7 cellular contexts compared by ENCODE assay signal in genomic region chr6:42230320-42231034, GRCh38. TPM values are rescaled to one million over a fixed set of nuclear protein-coding genes. Genes with fewer than 3 reads are reported as not detected.
DNase-seq lines count a peak whose midpoint lies in the region; ATAC-seq, FAIRE-seq and TF ChIP-seq lines count a peak whose summit lies in the region.

No MANE protein-coding gene starts in this region.

- FAIRE-seq in K562 (lab: Jason Lieb, UNC) = peak; percentile 89

- 21% methylated on average over 6 of the region's 6 CpGs for WGBS in K562 (ENCODE audit: insufficient coverage, low coverage, missing lambda C conversion rate)
- WGBS in mesendoderm (ENCODE audit: extremely low coverage, insufficient coverage, low lambda C conversion rate) = no CpG with 5 or more reads among the region's 6 CpGs

- no peak overlapping the region for H3K18ac ChIP-seq in mesendoderm (ENCODE audit: low read length)

- intact Hi-C loops in K562 (cut with micrococcal nuclease) = loop anchor here (1.0 to 2.0 kb wide), 4 partner anchors 16 to 155 kb away; no protein-coding TSS in a partner anchor
- intact Hi-C loops in vagina (cut with DNase I) = no loop called here

- H3K9me3 ChIP-seq in Karpas-422 (ENCODE audit: low read length) (no peaks in the 10 kb centered on the region), K562 (replicated peaks; ENCODE audit: control insufficient read depth, insufficient read depth, low read depth, low read length) (no peaks in the 10 kb centered on the region), vagina (no peaks in the 10 kb centered on the region)

- no peak overlapping the region for H3K23ac ChIP-seq in mesendoderm (ENCODE audit: low read length)

- no peaks in the 10 kb centered on the region for H3K79me2 ChIP-seq in Karpas-422 (ENCODE audit: low read length)
- H3K79me2 ChIP-seq in K562 (ENCODE audit: control insufficient read depth, insufficient read depth, low read length) = no peaks in the 10 kb centered on the region
- H3K79me2 ChIP-seq in mesendoderm (ENCODE audit: control insufficient read depth, insufficient read depth, low read length) = no peaks in the 10 kb centered on the region

- TF ChIP-seq POLR2A in K562 (conservative IDR thresholded peaks at IDR 0.05) (no peak), vagina (IDR thresholded peaks at IDR 0.05) (no peak)

- no peak overlapping the region for H2BK15ac ChIP-seq in mesendoderm (replicated peaks; ENCODE audit: low read depth)

- TF ChIP-seq EP300 in K562 (IDR thresholded peaks at IDR 0.05; ENCODE audit: low read length) = no peak

- no peaks in the 10 kb centered on the region for H3K9me1 ChIP-seq in K562 (ENCODE audit: control insufficient read depth, insufficient read depth, low read length)

- H2BK120ac ChIP-seq in mesendoderm (ENCODE audit: low read depth, low read length) = no peak overlapping the region

- ATAC-seq in K562 (peak; percentile 69), HG02571 (IDR thresholded peaks at IDR 0.05; ENCODE audit: unreplicated experiment) (no peak), GM21381 (IDR thresholded peaks at IDR 0.05; ENCODE audit: unreplicated experiment) (no peak)

- DNase-seq in GM03348 (ENCODE audit: low spot score) = peak; percentile 20
- peak; percentile 62 for DNase-seq in Karpas-422
- DNase-seq in K562 (ENCODE audit: extremely low read depth in 1 of 4, low spot score in 3 of 4) = peak in 3 of 4 experiments; percentile 40 to 68 (median 58)
- peak; percentile 31 for DNase-seq in mesendoderm
- no peak for DNase-seq in vagina (ENCODE audit: extremely low spot score in 2 of 2)

- CTCF ChIA-PET in K562 (lab: Yijun Ruan, JAX; ENCODE audit: low intra/inter-chr PET ratio) = interaction anchor here (1.1 to 3.5 kb wide), 9 partner anchors 63 to 863 kb away, joined by 4 to 38 read pairs (median 7); partner anchors contain the start of gene FRS3

- in situ Hi-C loops in K562 (cut with MboI) = no loop called here

- no peaks in the 10 kb centered on the region for H3K9me2 ChIP-seq in Karpas-422 (replicated peaks; ENCODE audit: insufficient read depth, low read length)

- no peaks in the 10 kb centered on the region for H3K79me1 ChIP-seq in mesendoderm (ENCODE audit: low read length)

- no peak overlapping the region for H4K8ac ChIP-seq in mesendoderm (ENCODE audit: low read depth, low read length)

- H3K9ac ChIP-seq in Karpas-422 (ENCODE audit: low read length) (no peak overlapping the region), K562 (ENCODE audit: insufficient read depth in 1 of 2, low read depth in 2 of 2, low read length in 2 of 2) (no peak overlapping the region), mesendoderm (ENCODE audit: low read length) (no peak overlapping the region)

- no peak overlapping the region for H3K56ac ChIP-seq in mesendoderm (ENCODE audit: low read length)

- TF ChIP-seq CTCF in K562 (IDR thresholded peaks at IDR 0.05 in 2 of 3, conservative IDR thresholded peaks at IDR 0.05 in 1 of 3; ENCODE audit: insufficient read depth in 2 of 3, low read depth in 1 of 3, low read length in 3 of 3) (peak; percentile 62 to 83 (median 80)), vagina (IDR thresholded peaks at IDR 0.05) (no peak)

- H3K27ac ChIP-seq in Karpas-422 (ENCODE audit: low read length) (no peak overlapping the region), K562 (ENCODE audit: extremely low read depth, low read depth, low read length) (no peak overlapping the region), mesendoderm (ENCODE audit: low read depth, low read length) (no peak overlapping the region), vagina (no peak overlapping the region)

- no peak overlapping the region for H2AK5ac ChIP-seq in mesendoderm (ENCODE audit: low read length)

- H3K27me3 ChIP-seq in Karpas-422 (ENCODE audit: low read length) = no peaks in the 10 kb centered on the region
- no peaks in the 10 kb centered on the region for H3K27me3 ChIP-seq in K562 (ENCODE audit: control insufficient read depth in 2 of 2, insufficient read depth in 2 of 2, low read length in 2 of 2)
- no peaks in the 10 kb centered on the region for H3K27me3 ChIP-seq in mesendoderm (ENCODE audit: insufficient read depth, low read length, poor library complexity)
- H3K27me3 ChIP-seq in vagina = no peaks in the 10 kb centered on the region

- no peak overlapping the region for H3K4ac ChIP-seq in mesendoderm (ENCODE audit: low read depth, low read length)

- peak; percentile 66 to 82 for TF ChIP-seq RAD21 in K562 (CRISPR knock-in tag; conservative IDR thresholded peaks at IDR 0.05 in 1 of 2, IDR thresholded peaks at IDR 0.05 in 1 of 2)

- no peak overlapping the region for H2BK5ac ChIP-seq in mesendoderm (ENCODE audit: low read length)

- POLR2A ChIA-PET in K562 (lab: Yijun Ruan, JAX) = no interaction called here

- no peak overlapping the region for H4K5ac ChIP-seq in mesendoderm (ENCODE audit: low read length)

- H3K4me1 ChIP-seq in Karpas-422 (ENCODE audit: low read length) (peaks cover 19% of the 10 kb centered on the region), K562 (replicated peaks in 1 of 2; ENCODE audit: control insufficient read depth in 2 of 2, insufficient read depth in 2 of 2, low read length in 2 of 2) (peaks cover 14 to 21% of the 10 kb centered on the region in 2 experiments), mesendoderm (ENCODE audit: control insufficient read depth, low read depth, low read length) (no peaks in the 10 kb centered on the region), vagina (peaks cover 22% of the 10 kb centered on the region)

- H4K20me1 ChIP-seq in Karpas-422 (ENCODE audit: insufficient read depth, low read depth, low read length) (no peaks in the 10 kb centered on the region), K562 (replicated peaks; ENCODE audit: control insufficient read depth, insufficient read depth, low read length) (no peaks in the 10 kb centered on the region)

- no TSS peak for BruUV-seq in K562 (replicated peaks; lab: Mats Ljungman, UMichigan)

- H3K4me3 ChIP-seq in Karpas-422 (ENCODE audit: low read length) (no peak overlapping the region), K562 (no peak overlapping the region), mesendoderm (ENCODE audit: low read length) (no peak overlapping the region), vagina (no peak overlapping the region)

- H3K4me2 ChIP-seq in Karpas-422 (ENCODE audit: low read depth, low read length, poor library complexity, severe bottlenecking) (no peak overlapping the region), K562 (ENCODE audit: insufficient read depth, low read length) (no peak overlapping the region), mesendoderm (ENCODE audit: low read length) (no peak overlapping the region)

- H3K36me3 ChIP-seq in Karpas-422 (ENCODE audit: insufficient read depth, low read length) = peaks cover 43% of the 10 kb centered on the region; the same call in 1 of the 2 replicates
- H3K36me3 ChIP-seq in K562 (ENCODE audit: control insufficient read depth, insufficient read depth, low read length) = no peaks in the 10 kb centered on the region
- H3K36me3 ChIP-seq in mesendoderm (ENCODE audit: control insufficient read depth, insufficient read depth, low read length) = no peaks in the 10 kb centered on the region
- peaks cover 0 to 17% of the 10 kb centered on the region in 2 donors for H3K36me3 ChIP-seq in vagina

- H2AFZ ChIP-seq in Karpas-422 (ENCODE audit: low read length) = no peak overlapping the region
- H2AFZ ChIP-seq in K562 (ENCODE audit: low read depth, low read length) = no peak overlapping the region

RNA-seq across cellular contexts. Expression of gene MRPS10, which starts 12.8 kb away (rescaled TPM):
- total RNA-seq in Karpas-422 (2014; rRNA removed; shearing (Covaris generic); ENCODE audit: low replicate concordance) = 34.7 and 54.2 TPM in 2 replicates
- 25.3 and 53.6 TPM in 2 replicates for total RNA-seq in K562 (2011; cell fraction: chromatin; rRNA removed; ENCODE audit: low replicate concordance)
- 17.6 and 18.5 TPM in 2 replicates for total RNA-seq in K562 (2011; cell fraction: nucleolus; rRNA removed)
- 37.0 and 65.0 TPM in 2 replicates for total RNA-seq in K562 (2011; cell fraction: nucleoplasm; rRNA removed)
- 48.6 and 50.3 TPM in 2 replicates for total RNA-seq in K562 (2014; rRNA removed)
- total RNA-seq in K562 (2014; rRNA removed; fragmentation: Illumina TruSeq; extraction: Trizol) = 93.7 and 106 TPM in 2 replicates
- 72.7 and 78.8 TPM in 2 replicates for total RNA-seq in K562 (2015; rRNA removed; fragmentation: Illumina TruSeq; extraction: Trizol)
- total RNA-seq in K562 (2021) = 51.1 and 53.7 TPM in 2 replicates
- 57.0 and 102 TPM in 2 replicates for polyA plus RNA-seq in K562 (2011; rRNA removed)
- 26.0 and 42.1 TPM in 2 replicates for polyA plus RNA-seq in K562 (2011; cell fraction: cytosol; rRNA removed)
- 11.1 and 15.9 TPM in 2 replicates for polyA plus RNA-seq in K562 (2011; cell fraction: nucleus; rRNA removed)
- polyA plus RNA-seq in K562 (2012) = 55.9 and 63.4 TPM in 2 replicates
- 94.8 and 99.9 TPM in 2 replicates for polyA plus RNA-seq in K562 (2014; fragmentation: Illumina TruSeq; extraction: Trizol)
- 100 to 1,000 TPM; 126 to 166 TPM for polyA plus RNA-seq in K562 (2014; fragmentation: Nextera tagmentation; extraction: Ambion mirVana)
- polyA plus RNA-seq in K562 (2014; rRNA removed) = 65.9 and 86.5 TPM in 2 replicates
- 48.2 and 55.1 TPM in 2 replicates for polyA minus RNA-seq in K562 (2011; rRNA and poly(A)+ RNA removed)
- 13.4 and 24.6 TPM in 2 replicates for polyA minus RNA-seq in K562 (2011; cell fraction: cytosol; rRNA and poly(A)+ RNA removed)
- polyA minus RNA-seq in K562 (2011; cell fraction: nucleus; rRNA and poly(A)+ RNA removed) = 8.6 and 17.8 TPM in 2 replicates
- polyA plus RNA-seq in mesendoderm (2013, experiment 1 of 2) = 34.9 TPM
- 36.3 TPM for polyA plus RNA-seq in mesendoderm (2013, experiment 2 of 2)
- 21.4 TPM for total RNA-seq in vagina

RNA-seq across cellular contexts. Expression of gene GUCA1B, which starts 35.7 kb away (rescaled TPM):
- not detected in 2 replicates for total RNA-seq in Karpas-422 (2014; rRNA removed; shearing (Covaris generic); ENCODE audit: low replicate concordance)
- total RNA-seq in K562 (2011; cell fraction: chromatin; rRNA removed; ENCODE audit: low replicate concordance) = 3.9 and 6.5 TPM in 2 replicates
- 3.2 and 3.3 TPM in 2 replicates for total RNA-seq in K562 (2011; cell fraction: nucleolus; rRNA removed)
- total RNA-seq in K562 (2011; cell fraction: nucleoplasm; rRNA removed) = 5.9 and 7.7 TPM in 2 replicates
- total RNA-seq in K562 (2014; rRNA removed) = 0.20 and 0.23 TPM in 2 replicates
- total RNA-seq in K562 (2014; rRNA removed; fragmentation: Illumina TruSeq; extraction: Trizol) = 0.69 and 0.77 TPM in 2 replicates
- total RNA-seq in K562 (2015; rRNA removed; fragmentation: Illumina TruSeq; extraction: Trizol) = 0.34 and 0.51 TPM in 2 replicates
- total RNA-seq in K562 (2021) = 0.92 and 0.95 TPM in 2 replicates
- polyA plus RNA-seq in K562 (2011; rRNA removed) = 0.54 and 1.7 TPM in 2 replicates
- 0.19 and 1.4 TPM in 2 replicates for polyA plus RNA-seq in K562 (2011; cell fraction: cytosol; rRNA removed)
- polyA plus RNA-seq in K562 (2011; cell fraction: nucleus; rRNA removed) = 2.5 and 3.8 TPM in 2 replicates
- 0.40 and 1.4 TPM in 2 replicates for polyA plus RNA-seq in K562 (2012)
- 0.43 and 0.48 TPM in 2 replicates for polyA plus RNA-seq in K562 (2014; fragmentation: Illumina TruSeq; extraction: Trizol)
- polyA plus RNA-seq in K562 (2014; fragmentation: Nextera tagmentation; extraction: Ambion mirVana) = not detected
- polyA plus RNA-seq in K562 (2014; rRNA removed) = 0.21 TPM in 1 of 2 replicates, not detected in the other
- polyA minus RNA-seq in K562 (2011; rRNA and poly(A)+ RNA removed) = 0.60 and 1.3 TPM in 2 replicates
- polyA minus RNA-seq in K562 (2011; cell fraction: cytosol; rRNA and poly(A)+ RNA removed) = not detected in 2 replicates
- polyA minus RNA-seq in K562 (2011; cell fraction: nucleus; rRNA and poly(A)+ RNA removed) = 0.54 and 1.7 TPM in 2 replicates
- 0.06 TPM for polyA plus RNA-seq in mesendoderm (2013, experiment 1 of 2)
- 0.11 TPM for polyA plus RNA-seq in mesendoderm (2013, experiment 2 of 2)
- not detected for total RNA-seq in vagina

RNA-seq across cellular contexts. Expression of gene GUCA1A, which starts 57.3 kb away (rescaled TPM):
- total RNA-seq in Karpas-422 (2014; rRNA removed; shearing (Covaris generic); ENCODE audit: low replicate concordance) = not detected in 2 replicates
- not detected in 2 replicates for total RNA-seq in K562 (2011; cell fraction: chromatin; rRNA removed; ENCODE audit: low replicate concordance)
- not detected in 2 replicates for total RNA-seq in K562 (2011; cell fraction: nucleolus; rRNA removed)
- total RNA-seq in K562 (2011; cell fraction: nucleoplasm; rRNA removed) = not detected in 2 replicates
- total RNA-seq in K562 (2014; rRNA removed) (not detected in 2 replicates), K562 (2014; rRNA removed; fragmentation: Illumina TruSeq; extraction: Trizol) (not detected in 2 replicates), K562 (2015; rRNA removed; fragmentation: Illumina TruSeq; extraction: Trizol) (not detected in 2 replicates), K562 (2021) (not detected in 2 replicates), vagina (not detected)
- polyA plus RNA-seq in K562 (2011; rRNA removed) (not detected in 2 replicates), K562 (2014; fragmentation: Illumina TruSeq; extraction: Trizol) (not detected in 2 replicates), K562 (2014; fragmentation: Nextera tagmentation; extraction: Ambion mirVana) (not detected), K562 (2014; rRNA removed) (not detected in 2 replicates)
- polyA plus RNA-seq in K562 (2011; cell fraction: cytosol; rRNA removed) = not detected in 2 replicates
- not detected in 2 replicates for polyA plus RNA-seq in K562 (2011; cell fraction: nucleus; rRNA removed)
- not detected in 2 replicates for polyA plus RNA-seq in K562 (2012)
- polyA minus RNA-seq in K562 (2011; rRNA and poly(A)+ RNA removed) = not detected in 2 replicates
- polyA minus RNA-seq in K562 (2011; cell fraction: cytosol; rRNA and poly(A)+ RNA removed) = not detected in 2 replicates
- not detected in 2 replicates for polyA minus RNA-seq in K562 (2011; cell fraction: nucleus; rRNA and poly(A)+ RNA removed)
- 0.73 TPM for polyA plus RNA-seq in mesendoderm (2013, experiment 1 of 2)
- polyA plus RNA-seq in mesendoderm (2013, experiment 2 of 2) = 0.78 TPM

Comparison
In these comparisons a context has a peak if more than half of its experiments do, and no peak if none do; other contexts are left out.
1. DNase-seq: peak in GM03348 (single experiment), Karpas-422 (single experiment), K562 (3 of 4) and mesendoderm (single experiment); none in vagina (0 of 2).
2. CTCF ChIP-seq: peak in K562 (3 of 3); none in vagina (0 of 3).